In the genomic region with DNA sequence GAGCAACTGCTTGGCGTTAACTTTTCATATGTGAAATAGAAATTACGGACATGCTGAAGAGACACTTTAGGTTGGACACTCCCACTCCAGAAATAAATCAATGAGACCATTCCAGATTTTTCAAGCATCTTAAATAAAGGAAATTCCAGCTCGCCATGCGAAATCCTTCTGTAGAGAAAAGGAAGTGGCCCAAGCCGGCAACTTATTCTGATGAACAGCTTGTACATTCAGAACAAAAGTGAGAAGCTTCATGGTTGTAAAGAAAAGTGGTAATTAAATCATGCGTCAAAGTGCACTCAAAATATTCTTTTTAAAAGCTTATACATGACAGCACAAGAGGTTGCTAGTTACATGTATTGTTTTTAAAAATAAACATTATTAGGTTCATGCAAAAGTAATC, we compare ENCODE assay signal across 23 cellular contexts.
DNase-seq lines count a peak whose midpoint lies in the region; ATAC-seq and TF ChIP-seq lines count a peak whose summit lies in the region.
"Had no signal": no experiment of that assay in that cellular context is flagged by ENCODE, and none has a peak within 500 bp of the region (broad histone marks: within the 10 kb centered on the region; RNA-seq: fewer than 3 reads in every experiment).

No MANE protein-coding gene starts in this region.

- POLR2A ChIA-PET in CD4-positive, alpha-beta memory T cell (lab: Charles Lee; ENCODE audit: partially characterized antibody) = interaction anchor here (0.8 to 51.2 kb wide), 13 partner anchors 10 to 666 kb away, joined by 3 to 2213 read pairs (median 7); partner anchors contain the start of gene CCDC7
- POLR2A ChIA-PET in IMR-90 (lab: Charles Lee; ENCODE audit: unreplicated experiment) = no interaction called here

- TF ChIP-seq RAD21 in IMR-90 (IDR thresholded peaks at IDR 0.05; ENCODE audit: low read length) = no peak

- H3K79me1 ChIP-seq in IMR-90 (ENCODE audit: low read depth in 1 of 2, low read length in 2 of 2) = no peaks in the 10 kb centered on the region; a peak in 1 of 4 replicates

- H2BK20ac ChIP-seq in IMR-90 (ENCODE audit: low read depth, low read length) = peak overlapping the region; percentile 49; the same call in 1 of the 2 replicates

- H3K14ac ChIP-seq in IMR-90 (replicated peaks; ENCODE audit: low read depth, low read length) = no peak overlapping the region; the same call in 1 of the 2 replicates

- no peak overlapping the region for H3K18ac ChIP-seq in IMR-90 (ENCODE audit: low read depth, low read length)

- intact Hi-C loops in CD4-positive, alpha-beta memory T cell (cut with micrococcal nuclease) = loop anchor here (2.0 kb wide), 2 partner anchors 25 to 157 kb away; no protein-coding TSS in a partner anchor
- intact Hi-C loops in IMR-90 (cut with micrococcal nuclease) = loop anchor here (10.0 kb wide), 1 partner anchor 97 kb away; no protein-coding TSS in a partner anchor

- H4K8ac ChIP-seq in IMR-90 (ENCODE audit: low read depth in 2 of 2, low read length in 2 of 2) = peak overlapping the region in 1 of 2 experiments; percentile 32; a peak in 1 of 4 replicates

- H2AK9ac ChIP-seq in IMR-90 (replicated peaks; ENCODE audit: low read depth, low read length, poor library complexity) = no peak overlapping the region

- H3K23ac ChIP-seq in IMR-90 (ENCODE audit: low read depth, low read length) = no peak overlapping the region

- no peak overlapping the region for H3K9ac ChIP-seq in IMR-90 (ENCODE audit: low read depth, low read length)
- H3K9ac ChIP-seq: GM23248 had no signal

- H3K9me3 Mint-ChIP-seq in activated CD8-positive, alpha-beta memory T cell treated with anti-CD3 and anti-CD28 coated beads, Interleukin-2, amount 10 ng/mL, durations not matched to agents 7 days and 5 days (ENCODE audit: low read depth) = no peaks in the 10 kb centered on the region
- H3K9me3 Mint-ChIP-seq in CD4-positive, alpha-beta memory T cell = peaks cover 0 to 4% (median 0%) of the 10 kb centered on the region in 8 donors
- H3K9me3 Mint-ChIP-seq in central memory CD8-positive, alpha-beta T cell = no peaks in the 10 kb centered on the region
- H3K9me3 Mint-ChIP-seq: mesothelial cell of epicardium; naive thymus-derived CD8-positive, alpha-beta T cell had no signal

- H3K9me3 ChIP-seq in CD4-positive, alpha-beta memory T cell (ENCODE audit: control insufficient read depth in 1 of 2, low read length in 2 of 2) = no peaks in the 10 kb centered on the region
- H3K9me3 ChIP-seq in IMR-90 (ENCODE audit: control insufficient read depth, insufficient read depth, low read length) = no peaks in the 10 kb centered on the region
- H3K9me3 ChIP-seq: transverse colon had no signal

- no peak overlapping the region for H2AK5ac ChIP-seq in IMR-90 (ENCODE audit: low read depth, low read length)

- H3K4ac ChIP-seq in IMR-90 (ENCODE audit: low read depth, low read length) = peak overlapping the region; percentile 6; the same call in 1 of the 2 replicates

- H3K36me3 ChIP-seq in CD4-positive, alpha-beta memory T cell (ENCODE audit: insufficient read depth, low read length) = no peaks in the 10 kb centered on the region
- no peaks in the 10 kb centered on the region for H3K36me3 ChIP-seq in IMR-90 (ENCODE audit: control insufficient read depth, insufficient read depth, low read length)
- H3K36me3 ChIP-seq: brain microvascular endothelial cell, transverse colon had no signal

- CTCF ChIA-PET in activated CD8-positive, alpha-beta memory T cell treated with anti-CD3 and anti-CD28 coated beads, Interleukin-2, amount 10 ng/mL, durations not matched to agents 7 days and 5 days (lab: Charles Lee) = interaction anchor here (0.9 to 1.2 kb wide), 2 partner anchors 9 to 32 kb away, joined by 3 to 4 read pairs; no protein-coding TSS in a partner anchor
- CTCF ChIA-PET in CD4-positive, alpha-beta memory T cell (lab: Charles Lee; ENCODE audit: partially characterized antibody) = interaction anchor here (0.9 to 16.9 kb wide), 6 partner anchors 9 to 103 kb away, joined by 4 to 346 read pairs (median 5); no protein-coding TSS in a partner anchor
- CTCF ChIA-PET in IMR-90 (lab: Yijun Ruan, JAX) = interaction anchor here (1.1 kb wide), 1 partner anchor 27 kb away, joined by 3 read pairs; no protein-coding TSS in a partner anchor

- H3K9me1 ChIP-seq in IMR-90 (ENCODE audit: insufficient read depth, low read length) = peaks cover 11% of the 10 kb centered on the region; the same call in 1 of the 2 replicates

- H2BK120ac ChIP-seq in IMR-90 (ENCODE audit: low read depth, low read length) = 0 out of 2 replicates have a peak overlapping the region, but pooled peaks have one; percentile 35

- no peak overlapping the region for H4K5ac ChIP-seq in IMR-90 (ENCODE audit: low read depth, low read length)

- H2BK5ac ChIP-seq in IMR-90 (ENCODE audit: low read depth, low read length, poor library complexity, severe bottlenecking) = no peak overlapping the region

- H3K27ac ChIP-seq in CD4-positive, alpha-beta memory T cell (ENCODE audit: low read depth, low read length) = peak overlapping the region; percentile 57
- no peak overlapping the region for H3K27ac ChIP-seq in IMR-90 (ENCODE audit: insufficient read depth, low read length)
- H3K27ac ChIP-seq: brain microvascular endothelial cell, GM23248, transverse colon had no signal

- H4K20me1 ChIP-seq in IMR-90 (ENCODE audit: insufficient read depth, low read length) = no peaks in the 10 kb centered on the region

- TF ChIP-seq CTCF in IMR-90 (conservative IDR thresholded peaks at IDR 0.05; ENCODE audit: low read depth, low read length) = no peak

- H3K36me3 Mint-ChIP-seq in activated CD8-positive, alpha-beta memory T cell treated with anti-CD3 and anti-CD28 coated beads, Interleukin-2, amount 10 ng/mL, durations not matched to agents 7 days and 5 days = peaks cover 4% of the 10 kb centered on the region
- peaks cover 14 to 18% of the 10 kb centered on the region in 2 donors for H3K36me3 Mint-ChIP-seq in CD4-positive, alpha-beta memory T cell
- H3K36me3 Mint-ChIP-seq in central memory CD8-positive, alpha-beta T cell (ENCODE audit: insufficient read depth) = peaks cover 2% of the 10 kb centered on the region
- H3K36me3 Mint-ChIP-seq: mesothelial cell of epicardium; naive thymus-derived CD8-positive, alpha-beta T cell had no signal

- no CpG with 5 or more reads among the region's 6 CpGs for WGBS in IMR-90 (ENCODE audit: extremely low coverage in 2 of 2, insufficient read length in 1 of 2), 2 experiments

- TF ChIP-seq POLR2A in IMR-90 (IDR thresholded peaks at IDR 0.05; ENCODE audit: low read depth, low read length) = no peak

- H3K4me3 ChIP-seq in CD4-positive, alpha-beta memory T cell (ENCODE audit: low read length in 2 of 2) = peak overlapping the region; percentile 1 to 22
- H3K4me3 ChIP-seq in IMR-90 (ENCODE audit: insufficient read depth, low read depth, low read length) = no peak overlapping the region
- H3K4me3 ChIP-seq: GM23248, transverse colon had no signal

- H3K4me3 Mint-ChIP-seq in activated CD8-positive, alpha-beta memory T cell treated with anti-CD3 and anti-CD28 coated beads, Interleukin-2, amount 10 ng/mL, durations not matched to agents 7 days and 5 days = no peak overlapping the region
- H3K4me3 Mint-ChIP-seq in CD4-positive, alpha-beta memory T cell = peak overlapping the region in 7 of 8 donors; percentile 60 to 86 (median 77)
- no peak overlapping the region for H3K4me3 Mint-ChIP-seq in central memory CD8-positive, alpha-beta T cell
- H3K4me3 Mint-ChIP-seq: mesothelial cell of epicardium had no signal

- no peaks in the 10 kb centered on the region for H3K27me3 ChIP-seq in CD4-positive, alpha-beta memory T cell (ENCODE audit: insufficient read depth, low read length)
- H3K27me3 ChIP-seq in IMR-90 (ENCODE audit: control insufficient read depth, insufficient read depth, low read length) = no peaks in the 10 kb centered on the region
- H3K27me3 ChIP-seq: brain microvascular endothelial cell had no signal

- H3K4me1 Mint-ChIP-seq in activated CD8-positive, alpha-beta memory T cell treated with anti-CD3 and anti-CD28 coated beads, Interleukin-2, amount 10 ng/mL, durations not matched to agents 7 days and 5 days = peaks cover 69% of the 10 kb centered on the region
- H3K4me1 Mint-ChIP-seq in CD4-positive, alpha-beta memory T cell = peaks cover 71 to 100% (median 83%) of the 10 kb centered on the region in 4 donors
- H3K4me1 Mint-ChIP-seq in central memory CD8-positive, alpha-beta T cell = peaks cover 84% of the 10 kb centered on the region

- in situ Hi-C loops in IMR-90 (cut with MboI; ENCODE audit: low sequenced_read_pairs) = no loop called here

- H4K91ac ChIP-seq in IMR-90 (ENCODE audit: insufficient read depth, low read depth, low read length) = 0 out of 2 replicates have a peak overlapping the region, but pooled peaks have one; percentile 20

- H2AFZ ChIP-seq in IMR-90 (replicated peaks; ENCODE audit: low read length, poor library complexity) = no peak overlapping the region
- H2AFZ ChIP-seq: GM23248 had no signal

- no peak overlapping the region for H3K4me2 ChIP-seq in IMR-90 (ENCODE audit: low read depth, low read length)

- dilution Hi-C loops in IMR-90 (cut with HindIII; ENCODE audit: low sequenced_read_pairs, unreplicated experiment) = no loop called here

- DNase-seq in activated CD8-positive, alpha-beta memory T cell treated with anti-CD3 and anti-CD28 coated beads, Interleukin-2, amount 10 ng/mL, durations not matched to agents 7 days and 5 days = no peak
- no peak for DNase-seq in activated CD8-positive, alpha-beta memory T cell treated with anti-CD3 and anti-CD28 coated beads, Interleukin-2, amount 50 U/mL, for 48 hours
- DNase-seq in CD4-positive, alpha-beta memory T cell = no peak
- DNase-seq in IMR-90 (no peak), NCI-H2171 treated with DMSO at 0.1 percent for 48 hours (lab: John Stamatoyannopoulos, UW) (no peak), NCI-H226 (no peak), NCI-H345 treated with DMSO at 0.1 percent for 48 hours (lab: John Stamatoyannopoulos, UW; ENCODE audit: unreplicated experiment) (no peak)
- no peak for DNase-seq in central memory CD8-positive, alpha-beta T cell (ENCODE audit: low spot score in 2 of 2)
- DNase-seq: activated CD4-positive, alpha-beta T cell treated with anti-CD3 and anti-CD28 coated beads, Interleukin-2, amount 50 U/mL, for 48 hours; activated CD4-positive, CD25-positive, alpha-beta regulatory T cell; amniotic stem cell; brain microvascular endothelial cell; GDM1; GM23248; hypothalamus; Karpas-422; naive thymus-derived CD8-positive, alpha-beta T cell; NCI-H1436 treated with DMSO at 0.1 percent for 48 hours; NCI-H510A treated with DMSO at 0.1 percent for 48 hours; small intestine; stimulated activated CD4-positive, alpha-beta T cell treated with anti-CD3 and anti-CD28 coated beads, Interleukin-2, amount 100 ng/mL, for 24 hours; transverse colon had no signal

- peaks cover 99% of the 10 kb centered on the region for H3K4me1 ChIP-seq in CD4-positive, alpha-beta memory T cell (ENCODE audit: insufficient read depth, low read length)
- H3K4me1 ChIP-seq in IMR-90 (ENCODE audit: control insufficient read depth, insufficient read depth, low read length) = peaks cover 15% of the 10 kb centered on the region
- H3K4me1 ChIP-seq: transverse colon had no signal

- peaks cover 6% of the 10 kb centered on the region for H3K27me3 Mint-ChIP-seq in activated CD8-positive, alpha-beta memory T cell treated with anti-CD3 and anti-CD28 coated beads, Interleukin-2, amount 10 ng/mL, durations not matched to agents 7 days and 5 days
- no peaks in the 10 kb centered on the region for H3K27me3 Mint-ChIP-seq in CD4-positive, alpha-beta memory T cell
- no peaks in the 10 kb centered on the region for H3K27me3 Mint-ChIP-seq in central memory CD8-positive, alpha-beta T cell

- H3K27ac Mint-ChIP-seq in activated CD8-positive, alpha-beta memory T cell treated with anti-CD3 and anti-CD28 coated beads, Interleukin-2, amount 10 ng/mL, durations not matched to agents 7 days and 5 days = peak overlapping the region; percentile 50
- H3K27ac Mint-ChIP-seq in CD4-positive, alpha-beta memory T cell = peak overlapping the region; percentile 91 to 98 (median 98)
- H3K27ac Mint-ChIP-seq in central memory CD8-positive, alpha-beta T cell (ENCODE audit: low read depth) = peak overlapping the region; percentile 92
- H3K27ac Mint-ChIP-seq: mesothelial cell of epicardium had no signal

- no TSS peak for BruUV-seq in IMR-90 (replicated peaks; lab: Mats Ljungman, UMichigan)

- H3K56ac ChIP-seq in IMR-90 (ENCODE audit: extremely low read depth, insufficient read depth, low read length) = no peak overlapping the region

- no peak for ATAC-seq in activated CD8-positive, alpha-beta memory T cell treated with anti-CD3 and anti-CD28 coated beads, Interleukin-2, amount 10 ng/mL, durations not matched to agents 7 days and 5 days
- no peak for ATAC-seq in IMR-90 (ENCODE audit: low read depth)
- no peak for ATAC-seq in central memory CD8-positive, alpha-beta T cell (replicated peaks; ENCODE audit: extremely low read depth, poor library complexity, severe bottlenecking)
- ATAC-seq: naive thymus-derived CD8-positive, alpha-beta T cell had no signal

- peak overlapping the region; percentile 65; the same call in 1 of the 3 replicates for H2BK15ac ChIP-seq in IMR-90 (ENCODE audit: low read depth, low read length)

Comparison
In these comparisons a context has a peak if more than half of its experiments do, and no peak if none do; other contexts are left out.
1. H3K4me3 Mint-ChIP-seq: peak in CD4-positive, alpha-beta memory T cell (7 of 8); none in activated CD8-positive, alpha-beta memory T cell treated with anti-CD3 and anti-CD28 coated beads, Interleukin-2, amount 10 ng/mL, durations not matched to agents 7 days and 5 days (single experiment) and central memory CD8-positive, alpha-beta T cell (single experiment).
2. Peak in every context shown above with its lines, with median percentiles within 50 percentile points of each other: H3K27ac Mint-ChIP-seq.